Comparison of ENCODE assay signal across 8 cellular contexts in genomic region chr2:136423516-136423996, GRCh38.
DNase-seq lines count a peak whose midpoint lies in the region; ATAC-seq and TF ChIP-seq lines count a peak whose summit lies in the region.

No MANE protein-coding gene starts in this region.

- H3K4me3 ChIP-seq in Panc1 (ENCODE audit: low read depth in 2 of 2, low read length in 2 of 2) (peak overlapping the region; percentile 35 to 40), fibroblast of villous mesenchyme (ENCODE audit: low read depth, low read length) (peak overlapping the region; percentile 55), neuron (ENCODE audit: low read length) (peak overlapping the region; percentile 60)

- no peaks in the 10 kb centered on the region for H3K4me1 ChIP-seq in Panc1 (ENCODE audit: control insufficient read depth, insufficient read depth, low read length)
- peaks cover 3% of the 10 kb centered on the region for H3K4me1 ChIP-seq in neuron (ENCODE audit: insufficient read depth, low read length)

- peak overlapping the region; percentile 93 for H2AFZ ChIP-seq in neuron (ENCODE audit: low read depth, low read length)

- H3K4me1 Mint-ChIP-seq in activated T-helper 1 cell treated with anti-CD3 and anti-CD28 coated beads, Interleukin-12 subunit alpha, Interleukin-12 subunit beta, Interleukin-2, Interleukin-4 antibody, amounts not matched to agents 30 ng/mL and 10 ng/mL and 1 ng/mL, durations not matched to agents 14 hours and 24 hours and 36 hours (ENCODE audit: low read depth): peaks cover 24% of the 10 kb centered on the region

- no peaks in the 10 kb centered on the region for H3K9me3 ChIP-seq in Panc1 (ENCODE audit: control insufficient read depth, insufficient read depth, low read depth, low read length)
- no peaks in the 10 kb centered on the region for H3K9me3 ChIP-seq in neuron (ENCODE audit: low read length)

- no peaks in the 10 kb centered on the region for H3K9me3 Mint-ChIP-seq in activated T-helper 1 cell treated with anti-CD3 and anti-CD28 coated beads, Interleukin-12 subunit alpha, Interleukin-12 subunit beta, Interleukin-2, Interleukin-4 antibody, amounts not matched to agents 30 ng/mL and 10 ng/mL and 1 ng/mL, durations not matched to agents 14 hours and 24 hours and 36 hours

- H3K36me3 Mint-ChIP-seq in activated T-helper 1 cell treated with anti-CD3 and anti-CD28 coated beads, Interleukin-12 subunit alpha, Interleukin-12 subunit beta, Interleukin-2, Interleukin-4 antibody, amounts not matched to agents 30 ng/mL and 10 ng/mL and 1 ng/mL, durations not matched to agents 14 hours and 24 hours and 36 hours (ENCODE audit: low read depth): no peaks in the 10 kb centered on the region

- intact Hi-C loops in Panc1 (cut with micrococcal nuclease; ENCODE audit: unreplicated experiment): loop anchor here (2.0 to 5.0 kb wide), 2 partner anchors 314 to 1415 kb away; no protein-coding TSS in a partner anchor
- intact Hi-C loops in activated T-helper 1 cell treated with anti-CD3 and anti-CD28 coated beads, Interleukin-12 subunit alpha, Interleukin-12 subunit beta, Interleukin-2, Interleukin-4 antibody, amounts not matched to agents 30 ng/mL and 10 ng/mL and 1 ng/mL, durations not matched to agents 14 hours and 24 hours and 36 hours (cut with micrococcal nuclease): loop anchor here (1.0 to 5.0 kb wide), 5 partner anchors 41 to 511 kb away; no protein-coding TSS in a partner anchor

- CTCF ChIA-PET in Panc1 (lab: Charles Lee): no interaction called here

- no peak overlapping the region for H3K27ac ChIP-seq in Panc1 (ENCODE audit: low read length)

- ATAC-seq in GM21576 (IDR thresholded peaks at IDR 0.05; ENCODE audit: unreplicated experiment) (peak; percentile 98), Panc1 (peak; percentile 99)

- POLR2A ChIA-PET in Panc1 (lab: Charles Lee): no interaction called here

- peak overlapping the region; percentile 24 for H3K27ac Mint-ChIP-seq in activated T-helper 1 cell treated with anti-CD3 and anti-CD28 coated beads, Interleukin-12 subunit alpha, Interleukin-12 subunit beta, Interleukin-2, Interleukin-4 antibody, amounts not matched to agents 30 ng/mL and 10 ng/mL and 1 ng/mL, durations not matched to agents 14 hours and 24 hours and 36 hours

- H3K36me3 ChIP-seq in Panc1 (ENCODE audit: control insufficient read depth, insufficient read depth, low read length) (no peaks in the 10 kb centered on the region), neuron (ENCODE audit: insufficient read depth, low read length) (no peaks in the 10 kb centered on the region)

- in situ Hi-C loops in Panc1 (cut with HindIII; ENCODE audit: low pct_unique_long_range_greater_than_20kb, low sequenced_read_pairs): no loop called here

- H3K27me3 Mint-ChIP-seq in activated T-helper 1 cell treated with anti-CD3 and anti-CD28 coated beads, Interleukin-12 subunit alpha, Interleukin-12 subunit beta, Interleukin-2, Interleukin-4 antibody, amounts not matched to agents 30 ng/mL and 10 ng/mL and 1 ng/mL, durations not matched to agents 14 hours and 24 hours and 36 hours (ENCODE audit: insufficient read depth): peaks cover 37% of the 10 kb centered on the region

- no TSS peak for BruUV-seq in Panc1 (replicated peaks; lab: Mats Ljungman, UMichigan)

- H3K27me3 ChIP-seq in Panc1 (ENCODE audit: control insufficient read depth, insufficient read depth, low read length): peaks cover 17% of the 10 kb centered on the region
- H3K27me3 ChIP-seq in neuron (ENCODE audit: insufficient read depth, low read length): peaks cover 9% of the 10 kb centered on the region

- DNase-seq in DMS53 (lab: John Stamatoyannopoulos, UW): peak; percentile 73
- peak; percentile 34 for DNase-seq in HuH-7.5 (ENCODE audit: low spot score)
- peak; percentile 35 for DNase-seq in Panc1 (ENCODE audit: low read depth, low spot score)
- peak; percentile 70 for DNase-seq in activated T-helper 1 cell treated with anti-CD3 and anti-CD28 coated beads, Interleukin-12 subunit alpha, Interleukin-12 subunit beta, Interleukin-2, Interleukin-4 antibody, amounts not matched to agents 30 ng/mL and 10 ng/mL and 1 ng/mL, durations not matched to agents 14 hours and 24 hours and 36 hours (ENCODE audit: low spot score)
- DNase-seq in fibroblast of villous mesenchyme (ENCODE audit: low read depth): peak; percentile 56
- DNase-seq in stromal cell of bone marrow (ENCODE audit: low read depth): peak; percentile 16

- H3K4me3 Mint-ChIP-seq in activated T-helper 1 cell treated with anti-CD3 and anti-CD28 coated beads, Interleukin-12 subunit alpha, Interleukin-12 subunit beta, Interleukin-2, Interleukin-4 antibody, amounts not matched to agents 30 ng/mL and 10 ng/mL and 1 ng/mL, durations not matched to agents 14 hours and 24 hours and 36 hours: peak overlapping the region; percentile 71

- peak; percentile 92 for TF ChIP-seq CTCF in Panc1 (IDR thresholded peaks at IDR 0.05)
- peak; percentile 90 for TF ChIP-seq CTCF in fibroblast of villous mesenchyme (IDR thresholded peaks at IDR 0.05; ENCODE audit: insufficient read depth, low read depth, low read length)

Comparison
In these comparisons a context has a peak if more than half of its experiments do, and no peak if none do; other contexts are left out.
1. DNase-seq: peak in every context shown above with its lines; median percentile 73 in DMS53; 70 in activated T-helper 1 cell treated with anti-CD3 and anti-CD28 coated beads, Interleukin-12 subunit alpha, Interleukin-12 subunit beta, Interleukin-2, Interleukin-4 antibody, amounts not matched to agents 30 ng/mL and 10 ng/mL and 1 ng/mL, durations not matched to agents 14 hours and 24 hours and 36 hours; 56 in fibroblast of villous mesenchyme; 35 in Panc1; 34 in HuH-7.5; 16 in stromal cell of bone marrow.